8 cellular contexts compared by ENCODE assay signal in the genomic region with DNA sequence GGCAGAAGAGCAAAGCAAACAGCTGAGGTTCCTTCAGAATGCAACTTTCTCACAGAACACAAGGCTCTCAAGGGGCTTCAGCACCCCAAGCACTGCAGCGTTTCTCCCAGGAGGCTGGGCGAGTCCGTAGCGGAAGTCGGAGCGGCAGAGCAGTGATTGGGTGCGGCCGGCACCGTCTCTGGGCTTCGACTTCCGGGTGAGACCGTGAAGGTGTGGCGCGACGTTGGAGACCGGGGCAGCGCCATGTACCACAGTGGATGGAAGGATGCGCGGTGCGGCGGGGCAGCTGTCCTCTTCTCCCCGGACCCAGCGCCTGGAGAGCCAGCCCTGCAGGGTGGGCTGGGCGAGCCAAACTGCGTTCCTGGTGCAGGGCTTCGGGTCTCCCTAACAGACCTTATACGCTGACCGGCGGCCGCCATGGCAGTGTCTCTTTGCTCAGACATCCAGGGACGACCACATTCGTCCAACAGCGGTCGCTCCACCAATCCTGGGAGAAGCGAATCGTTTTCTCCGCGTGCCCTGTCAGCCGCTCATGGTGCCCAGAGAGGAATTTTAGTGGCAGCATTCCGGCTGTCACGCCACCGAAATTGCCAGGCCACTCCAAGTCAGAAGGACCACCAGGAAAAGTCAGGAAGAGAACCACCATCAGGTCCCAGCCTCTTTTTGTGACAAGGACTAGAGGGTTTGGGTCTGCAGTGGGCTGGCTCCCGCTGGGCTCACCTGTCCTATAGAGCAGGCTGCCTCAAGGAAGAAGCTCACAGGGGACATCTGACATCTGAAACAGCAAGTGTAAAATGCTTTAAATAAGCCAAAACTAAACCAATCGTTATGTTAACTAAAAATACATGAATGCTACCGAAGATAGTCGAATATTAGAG. TPM values are rescaled to one million over a fixed set of nuclear protein-coding genes. Genes with fewer than 3 reads are reported as not detected.
DNase-seq lines count a peak whose midpoint lies in the region; ATAC-seq, FAIRE-seq and TF ChIP-seq lines count a peak whose summit lies in the region.

No MANE protein-coding gene starts in this region.

- no peaks in the 10 kb centered on the region for H3K36me3 ChIP-seq in bronchial epithelial cell (ENCODE audit: control insufficient read depth, insufficient read depth, low read length)

- ATAC-seq in GM21825 (IDR thresholded peaks at IDR 0.05; ENCODE audit: unreplicated experiment): peak; percentile 100

- FAIRE-seq in bronchial epithelial cell (lab: Jason Lieb, UNC): no peak

- H3K4me3 ChIP-seq in WI38 (ENCODE audit: low read depth, low read length) (peak overlapping the region; percentile 41), bronchial epithelial cell (ENCODE audit: low read depth, low read length) (peak overlapping the region; percentile 44)

- DNase-seq in EH (ENCODE audit: low read depth): peak; percentile 76
- DNase-seq in NCI-H1105 (lab: John Stamatoyannopoulos, UW): peak; percentile 73
- peak; percentile 43 for DNase-seq in bronchial epithelial cell (ENCODE audit: low read depth)
- DNase-seq in iris pigment epithelial cell (ENCODE audit: low read depth): peak; percentile 86
- peak; percentile 54 to 75 (median 66) for DNase-seq in stimulated activated CD4-positive, alpha-beta T cell treated with anti-CD3 and anti-CD28 coated beads, Interleukin-12 subunit alpha, Interleukin-12 subunit beta, amount 100 ng/mL, for 48 hours (ENCODE audit: low read depth in 2 of 3, low spot score in 1 of 3)
- DNase-seq in NCI-H1048 (lab: John Stamatoyannopoulos, UW): no peak

- TF ChIP-seq CTCF in WI38 (IDR thresholded peaks at IDR 0.05; ENCODE audit: low read depth, low read length) (no peak), bronchial epithelial cell (IDR thresholded peaks at IDR 0.05; ENCODE audit: insufficient read depth, low read length, severe bottlenecking) (no peak)

- no peaks in the 10 kb centered on the region for H3K27me3 ChIP-seq in bronchial epithelial cell (ENCODE audit: control insufficient read depth, insufficient read depth, low read length)

RNA-seq across cellular contexts. Expression of gene TRIM61, which starts 20.5 kb away (rescaled TPM):
- total RNA-seq in bronchial epithelial cell: 0.26 and 1.1 TPM in 2 replicates
